16 cellular contexts compared by ENCODE assay signal in genomic region chr19:43633520-43633919, GRCh38. TPM values are rescaled to one million over a fixed set of nuclear protein-coding genes. Genes with fewer than 3 reads are reported as not detected.
A peak's percentile ranks its signal among the peaks of the same experiment; 100 is the strongest.
DNase-seq lines count a peak whose midpoint lies in the region; ATAC-seq, FAIRE-seq and TF ChIP-seq lines count a peak whose summit lies in the region.
"Had no signal": no experiment of that assay in that cellular context is flagged by ENCODE, and none has a peak within 500 bp of the region (broad histone marks: within the 10 kb centered on the region; RNA-seq: fewer than 3 reads in every experiment).

No MANE protein-coding gene starts in this region.

- peaks cover 16% of the 10 kb centered on the region for H3K4me1 Mint-ChIP-seq in nephron

- DNase-seq in adrenal gland (peak in 4 of 7 donors; percentile 42 to 67 (median 56)), K562 (ENCODE audit: extremely low read depth in 1 of 4, low spot score in 3 of 4) (no peak), NCI-H524 treated with DMSO at 0.1 percent for 48 hours (lab: John Stamatoyannopoulos, UW) (no peak), GDM1 (lab: John Stamatoyannopoulos, UW) (no peak)
- DNase-seq: Caco-2; CD8-positive, alpha-beta T cell; DND-41; GF-D8; HFFc6 had no signal

- TF ChIP-seq POLR2A in adrenal gland (IDR thresholded peaks at IDR 0.05) (no peak), K562 (conservative IDR thresholded peaks at IDR 0.05) (no peak)

- H3K27ac ChIP-seq in adrenal gland (peak overlapping the region in 4 of 5 donors; percentile 1 to 66 (median 42)), K562 (ENCODE audit: extremely low read depth, low read depth, low read length) (no peak overlapping the region), temporal lobe (ENCODE audit: low read depth, low read length) (peak overlapping the region; percentile 99)
- H3K27ac ChIP-seq: HL-60 had no signal

- intact Hi-C loops in adrenal gland (cut with DNase I) (no loop called here), K562 (cut with micrococcal nuclease) (no loop called here)

- H3K4me2 ChIP-seq in K562 (ENCODE audit: insufficient read depth, low read length) = no peak overlapping the region

- peaks cover 7% of the 10 kb centered on the region for H3K36me3 Mint-ChIP-seq in nephron (ENCODE audit: low read depth)
- H3K36me3 Mint-ChIP-seq: CD8-positive, alpha-beta T cell had no signal

- peak overlapping the region in 1 of 3 experiments; percentile 22 for H3K4me3 Mint-ChIP-seq in nephron
- H3K4me3 Mint-ChIP-seq: CD8-positive, alpha-beta T cell; HFFc6 had no signal

- TF ChIP-seq RAD21 in K562 (CRISPR knock-in tag; conservative IDR thresholded peaks at IDR 0.05 in 1 of 2, IDR thresholded peaks at IDR 0.05 in 1 of 2) = no peak

- no peaks in the 10 kb centered on the region for H3K9me1 ChIP-seq in K562 (ENCODE audit: control insufficient read depth, insufficient read depth, low read length)

- 39 to 57% (median 50%) methylated on average over 4 of the region's 4 CpGs for WGBS in adrenal gland, 4 donors
- WGBS in K562 (ENCODE audit: insufficient coverage, low coverage, missing lambda C conversion rate) = 3% methylated on average over 3 of the region's 4 CpGs

- H3K9me3 Mint-ChIP-seq in nephron = no peaks in the 10 kb centered on the region
- H3K9me3 Mint-ChIP-seq: CD8-positive, alpha-beta T cell; HFFc6 had no signal

- CTCF ChIA-PET in K562 (lab: Yijun Ruan, JAX; ENCODE audit: low intra/inter-chr PET ratio) = no interaction called here

- no TSS peak for BruUV-seq in K562 (replicated peaks; lab: Mats Ljungman, UMichigan)

- H3K4me1 ChIP-seq in adrenal gland (replicated peaks in 1 of 2) = peaks cover 8 to 17% of the 10 kb centered on the region in 2 donors
- H3K4me1 ChIP-seq in K562 (replicated peaks in 1 of 2; ENCODE audit: control insufficient read depth in 2 of 2, insufficient read depth in 2 of 2, low read length in 2 of 2) = peaks cover 9 to 19% of the 10 kb centered on the region in 2 experiments; a peak in 4 of 5 replicates
- H3K4me1 ChIP-seq: HAP-1 had no signal

- H3K79me2 ChIP-seq in K562 (ENCODE audit: control insufficient read depth, insufficient read depth, low read length) = no peaks in the 10 kb centered on the region

- no peak for FAIRE-seq in K562 (lab: Jason Lieb, UNC)
- FAIRE-seq: GM19239, H1 had no signal

- no peak overlapping the region for H3K9ac ChIP-seq in K562 (ENCODE audit: insufficient read depth in 1 of 2, low read depth in 2 of 2, low read length in 2 of 2)

- H3K4me3 ChIP-seq in adrenal gland = no peak overlapping the region
- H3K4me3 ChIP-seq in K562 = no peak overlapping the region
- H3K4me3 ChIP-seq: HAP-1 had no signal

- no peak overlapping the region for H2AFZ ChIP-seq in K562 (ENCODE audit: low read depth, low read length)

- in situ Hi-C loops in K562 (cut with MboI) = no loop called here

- peak overlapping the region in 2 of 3 experiments; percentile 34 to 50 for H3K27ac Mint-ChIP-seq in nephron
- H3K27ac Mint-ChIP-seq: CD14-positive monocyte; CD8-positive, alpha-beta T cell; HFFc6 had no signal

- H3K36me3 ChIP-seq in adrenal gland (replicated peaks in 1 of 2) = no peaks in the 10 kb centered on the region
- no peaks in the 10 kb centered on the region for H3K36me3 ChIP-seq in K562 (ENCODE audit: control insufficient read depth, insufficient read depth, low read length)
- H3K36me3 ChIP-seq: HAP-1 had no signal

- no peaks in the 10 kb centered on the region for H4K20me1 ChIP-seq in K562 (replicated peaks; ENCODE audit: control insufficient read depth, insufficient read depth, low read length)

- H3K27me3 Mint-ChIP-seq in nephron (ENCODE audit: low read depth) = peaks cover 7% of the 10 kb centered on the region

- H3K27me3 ChIP-seq in adrenal gland = no peaks in the 10 kb centered on the region
- peaks cover 3 to 5% of the 10 kb centered on the region in 2 experiments; a peak in 3 of 5 replicates for H3K27me3 ChIP-seq in K562 (ENCODE audit: control insufficient read depth in 2 of 2, insufficient read depth in 2 of 2, low read length in 2 of 2)

- H3K9me3 ChIP-seq in adrenal gland (replicated peaks in 1 of 3) (no peaks in the 10 kb centered on the region), K562 (replicated peaks; ENCODE audit: control insufficient read depth, insufficient read depth, low read depth, low read length) (no peaks in the 10 kb centered on the region)
- H3K9me3 ChIP-seq: Caco-2, HAP-1 had no signal

- POLR2A ChIA-PET in K562 (lab: Yijun Ruan, JAX) = interaction anchor here (1.0 to 1.1 kb wide), 3 partner anchors 9 to 63 kb away, joined by 3 to 5 read pairs (median 4); no protein-coding TSS in a partner anchor

- TF ChIP-seq CTCF in adrenal gland (IDR thresholded peaks at IDR 0.05) (no peak), K562 (IDR thresholded peaks at IDR 0.05 in 2 of 3, conservative IDR thresholded peaks at IDR 0.05 in 1 of 3; ENCODE audit: insufficient read depth in 2 of 3, low read depth in 1 of 3, low read length in 3 of 3) (no peak), nephron (IDR thresholded peaks at IDR 0.05; ENCODE audit: unreplicated experiment in 3 of 3) (no peak)

- no peak for TF ChIP-seq EP300 in K562 (IDR thresholded peaks at IDR 0.05; ENCODE audit: low read length)

- ATAC-seq in K562 = no peak
- ATAC-seq: CD8-positive, alpha-beta T cell had no signal

RNA-seq across cellular contexts. Expression of gene CADM4, which starts 6.1 kb away (rescaled TPM):
- 10 to 100 TPM; 16.6 to 53.9 (median 40.8) TPM for total RNA-seq in adrenal gland
- 10 to 100 TPM; 21.7 to 92.7 (median 41.4) TPM for polyA plus RNA-seq in adrenal gland
- total RNA-seq in K562 (2011; cell fraction: chromatin; rRNA removed; ENCODE audit: low replicate concordance) = 2.0 and 2.5 TPM in 2 replicates
- total RNA-seq in K562 (2011; cell fraction: nucleolus; rRNA removed) = 2.6 and 7.0 TPM in 2 replicates
- 0.99 and 4.5 TPM in 2 replicates for total RNA-seq in K562 (2011; cell fraction: nucleoplasm; rRNA removed)
- total RNA-seq in K562 (2014; rRNA removed) = 1.8 and 2.5 TPM in 2 replicates
- total RNA-seq in K562 (2014; rRNA removed; fragmentation: Illumina TruSeq; extraction: Trizol) = 0.61 and 0.87 TPM in 2 replicates
- total RNA-seq in K562 (2015; rRNA removed; fragmentation: Illumina TruSeq; extraction: Trizol) = 0.72 and 1.2 TPM in 2 replicates
- 1.9 and 2.3 TPM in 2 replicates for total RNA-seq in K562 (2021)
- 1.4 and 2.1 TPM in 2 replicates for polyA plus RNA-seq in K562 (2011; rRNA removed)
- polyA plus RNA-seq in K562 (2011; cell fraction: cytosol; rRNA removed) = 1.9 and 3.5 TPM in 2 replicates
- polyA plus RNA-seq in K562 (2011; cell fraction: nucleus; rRNA removed) = 1.1 and 2.4 TPM in 2 replicates
- 2.1 and 2.5 TPM in 2 replicates for polyA plus RNA-seq in K562 (2012)
- 1.3 and 2.2 TPM in 2 replicates for polyA plus RNA-seq in K562 (2014; fragmentation: Illumina TruSeq; extraction: Trizol)
- polyA plus RNA-seq in K562 (2014; fragmentation: Nextera tagmentation; extraction: Ambion mirVana) = under 1 TPM; 0.03 to 0.13 TPM
- 1.7 and 4.6 TPM in 2 replicates for polyA plus RNA-seq in K562 (2014; rRNA removed)
- polyA minus RNA-seq in K562 (2011; rRNA and poly(A)+ RNA removed) = 0.30 and 0.32 TPM in 2 replicates
- 0.86 and 1.5 TPM in 2 replicates for polyA minus RNA-seq in K562 (2011; cell fraction: cytosol; rRNA and poly(A)+ RNA removed)
- 0.54 and 0.89 TPM in 2 replicates for polyA minus RNA-seq in K562 (2011; cell fraction: nucleus; rRNA and poly(A)+ RNA removed)
- total RNA-seq in temporal lobe = 105 TPM

RNA-seq across cellular contexts. Expression of gene ZNF428, which starts 14.1 kb away (rescaled TPM):
- total RNA-seq in adrenal gland = 10 to 100 TPM; 34.9 to 71.2 (median 54.9) TPM
- 100 to 1,000 TPM in 2 of 3 donors, 10 to 100 TPM in 1; 10.3 to 214 (median 148) TPM for polyA plus RNA-seq in adrenal gland
- 6.3 and 13.9 TPM in 2 replicates for total RNA-seq in K562 (2011; cell fraction: chromatin; rRNA removed; ENCODE audit: low replicate concordance)
- 8.6 and 12.7 TPM in 2 replicates for total RNA-seq in K562 (2011; cell fraction: nucleolus; rRNA removed)
- total RNA-seq in K562 (2011; cell fraction: nucleoplasm; rRNA removed) = 10.1 and 10.3 TPM in 2 replicates
- 85.7 and 86.9 TPM in 2 replicates for total RNA-seq in K562 (2014; rRNA removed)
- 8.4 and 8.8 TPM in 2 replicates for total RNA-seq in K562 (2014; rRNA removed; fragmentation: Illumina TruSeq; extraction: Trizol)
- 27.5 and 30.4 TPM in 2 replicates for total RNA-seq in K562 (2015; rRNA removed; fragmentation: Illumina TruSeq; extraction: Trizol)
- total RNA-seq in K562 (2021) = 42.2 and 49.2 TPM in 2 replicates
- 14.9 and 15.9 TPM in 2 replicates for polyA plus RNA-seq in K562 (2011; rRNA removed)
- polyA plus RNA-seq in K562 (2011; cell fraction: cytosol; rRNA removed) = 17.8 and 32.7 TPM in 2 replicates
- polyA plus RNA-seq in K562 (2011; cell fraction: nucleus; rRNA removed) = 14.2 and 15.7 TPM in 2 replicates
- 41.0 and 43.7 TPM in 2 replicates for polyA plus RNA-seq in K562 (2012)
- 14.9 and 19.1 TPM in 2 replicates for polyA plus RNA-seq in K562 (2014; fragmentation: Illumina TruSeq; extraction: Trizol)
- polyA plus RNA-seq in K562 (2014; fragmentation: Nextera tagmentation; extraction: Ambion mirVana) = under 1 TPM; 0.15 to 0.23 TPM
- 68.7 and 75.7 TPM in 2 replicates for polyA plus RNA-seq in K562 (2014; rRNA removed)
- 2.5 and 3.4 TPM in 2 replicates for polyA minus RNA-seq in K562 (2011; rRNA and poly(A)+ RNA removed)
- polyA minus RNA-seq in K562 (2011; cell fraction: cytosol; rRNA and poly(A)+ RNA removed) = 4.3 and 6.7 TPM in 2 replicates
- 4.3 and 6.9 TPM in 2 replicates for polyA minus RNA-seq in K562 (2011; cell fraction: nucleus; rRNA and poly(A)+ RNA removed)
- 106 TPM for total RNA-seq in temporal lobe

RNA-seq across cellular contexts. Expression of gene SRRM5, which starts 21.6 kb away (rescaled TPM):
- under 1 TPM in 5 of 8 donors, not detected in 3; 0.15 to 0.43 (median 0.18) TPM for total RNA-seq in adrenal gland
- polyA plus RNA-seq in adrenal gland = 1 to 10 TPM in 2 of 3 donors, under 1 TPM in 1; 0.53 to 4.7 (median 1.2) TPM
- 1.0 and 1.2 TPM in 2 replicates for total RNA-seq in K562 (2011; cell fraction: chromatin; rRNA removed; ENCODE audit: low replicate concordance)
- total RNA-seq in K562 (2011; cell fraction: nucleolus; rRNA removed) = 0.33 TPM in 1 of 2 replicates, not detected in the other
- total RNA-seq in K562 (2011; cell fraction: nucleoplasm; rRNA removed) = 0.23 and 0.29 TPM in 2 replicates
- 0.08 and 0.09 TPM in 2 replicates for total RNA-seq in K562 (2014; rRNA removed)
- 0.13 and 0.25 TPM in 2 replicates for total RNA-seq in K562 (2014; rRNA removed; fragmentation: Illumina TruSeq; extraction: Trizol)
- total RNA-seq in K562 (2015; rRNA removed; fragmentation: Illumina TruSeq; extraction: Trizol) = 0.08 and 0.18 TPM in 2 replicates
- total RNA-seq in K562 (2021) = 0.11 and 0.18 TPM in 2 replicates
- polyA plus RNA-seq in K562 (2011; rRNA removed) = 0.10 and 0.18 TPM in 2 replicates
- 0.01 and 0.03 TPM in 2 replicates for polyA plus RNA-seq in K562 (2011; cell fraction: cytosol; rRNA removed)
- polyA plus RNA-seq in K562 (2011; cell fraction: nucleus; rRNA removed) = 0.29 and 0.67 TPM in 2 replicates
- 0.26 and 0.37 TPM in 2 replicates for polyA plus RNA-seq in K562 (2012)
- polyA plus RNA-seq in K562 (2014; fragmentation: Illumina TruSeq; extraction: Trizol) = 0.43 and 0.45 TPM in 2 replicates
- polyA plus RNA-seq in K562 (2014; fragmentation: Nextera tagmentation; extraction: Ambion mirVana) = not detected
- 0.25 and 0.36 TPM in 2 replicates for polyA plus RNA-seq in K562 (2014; rRNA removed)
- 0.12 TPM in 1 of 2 replicates, not detected in the other for polyA minus RNA-seq in K562 (2011; rRNA and poly(A)+ RNA removed)
- polyA minus RNA-seq in K562 (2011; cell fraction: cytosol; rRNA and poly(A)+ RNA removed) = not detected in 2 replicates
- 0.22 TPM in 1 of 2 replicates, not detected in the other for polyA minus RNA-seq in K562 (2011; cell fraction: nucleus; rRNA and poly(A)+ RNA removed)
- not detected for total RNA-seq in temporal lobe
- polyA plus RNA-seq: CD14-positive monocyte had no signal

RNA-seq across cellular contexts. Expression of gene PLAUR, which starts 36.4 kb away (rescaled TPM):
- 10 to 100 TPM in 6 of 8 donors, 1 to 10 TPM in 2; 6.6 to 25.9 (median 15.4) TPM for total RNA-seq in adrenal gland
- 10 to 100 TPM in 2 of 3 donors, 1 to 10 TPM in 1; 6.3 to 16.3 (median 14.5) TPM for polyA plus RNA-seq in adrenal gland
- total RNA-seq in K562 (2011; cell fraction: chromatin; rRNA removed; ENCODE audit: low replicate concordance) = 40.8 and 45.7 TPM in 2 replicates
- 32.8 and 41.9 TPM in 2 replicates for total RNA-seq in K562 (2011; cell fraction: nucleolus; rRNA removed)
- total RNA-seq in K562 (2011; cell fraction: nucleoplasm; rRNA removed) = 31.3 and 41.4 TPM in 2 replicates
- total RNA-seq in K562 (2014; rRNA removed) = 13.1 and 15.6 TPM in 2 replicates
- total RNA-seq in K562 (2014; rRNA removed; fragmentation: Illumina TruSeq; extraction: Trizol) = 6.9 and 8.1 TPM in 2 replicates
- total RNA-seq in K562 (2015; rRNA removed; fragmentation: Illumina TruSeq; extraction: Trizol) = 10.8 and 12.4 TPM in 2 replicates
- 10.8 and 12.9 TPM in 2 replicates for total RNA-seq in K562 (2021)
- 8.4 and 17.5 TPM in 2 replicates for polyA plus RNA-seq in K562 (2011; rRNA removed)
- polyA plus RNA-seq in K562 (2011; cell fraction: cytosol; rRNA removed) = 15.3 and 17.9 TPM in 2 replicates
- 30.9 and 37.0 TPM in 2 replicates for polyA plus RNA-seq in K562 (2011; cell fraction: nucleus; rRNA removed)
- polyA plus RNA-seq in K562 (2012) = 14.7 and 23.9 TPM in 2 replicates
- polyA plus RNA-seq in K562 (2014; fragmentation: Illumina TruSeq; extraction: Trizol) = 13.6 and 14.4 TPM in 2 replicates
- polyA plus RNA-seq in K562 (2014; fragmentation: Nextera tagmentation; extraction: Ambion mirVana) = 10 to 100 TPM in 1 of 2 experiments, 1 to 10 TPM in 1; 7.0 to 10.9 TPM
- polyA plus RNA-seq in K562 (2014; rRNA removed) = 14.3 and 16.2 TPM in 2 replicates
- 10.0 and 14.3 TPM in 2 replicates for polyA minus RNA-seq in K562 (2011; rRNA and poly(A)+ RNA removed)
- polyA minus RNA-seq in K562 (2011; cell fraction: cytosol; rRNA and poly(A)+ RNA removed) = 6.2 and 8.2 TPM in 2 replicates
- 6.2 and 11.0 TPM in 2 replicates for polyA minus RNA-seq in K562 (2011; cell fraction: nucleus; rRNA and poly(A)+ RNA removed)
- 6.6 TPM for total RNA-seq in temporal lobe

RNA-seq across cellular contexts. Expression of gene ZNF576, which starts 37.1 kb away (rescaled TPM):
- total RNA-seq in adrenal gland (100 to 1,000 TPM in 1 of 8 donors, 10 to 100 TPM in 7; 15.7 to 114 (median 26.3) TPM), K562 (2014; rRNA removed) (7.1 and 16.2 TPM in 2 replicates), K562 (2014; rRNA removed; fragmentation: Illumina TruSeq; extraction: Trizol) (5.6 and 6.8 TPM in 2 replicates), K562 (2015; rRNA removed; fragmentation: Illumina TruSeq; extraction: Trizol) (8.8 and 9.9 TPM in 2 replicates), K562 (2021) (14.2 and 18.2 TPM in 2 replicates), temporal lobe (5.2 TPM)
- polyA plus RNA-seq in adrenal gland (10 to 100 TPM in 2 of 3 donors, 1 to 10 TPM in 1; 9.8 to 13.7 (median 10.8) TPM), K562 (2011; rRNA removed) (7.3 and 9.7 TPM in 2 replicates), K562 (2014; fragmentation: Illumina TruSeq; extraction: Trizol) (12.5 and 12.7 TPM in 2 replicates), K562 (2014; fragmentation: Nextera tagmentation; extraction: Ambion mirVana) (10 to 100 TPM; 12.2 to 18.2 TPM), K562 (2014; rRNA removed) (12.8 and 17.4 TPM in 2 replicates)
- 16.8 and 39.5 TPM in 2 replicates for total RNA-seq in K562 (2011; cell fraction: chromatin; rRNA removed; ENCODE audit: low replicate concordance)
- 33.8 and 38.9 TPM in 2 replicates for total RNA-seq in K562 (2011; cell fraction: nucleolus; rRNA removed)
- 35.0 and 41.2 TPM in 2 replicates for total RNA-seq in K562 (2011; cell fraction: nucleoplasm; rRNA removed)
- 14.2 and 34.8 TPM in 2 replicates for polyA plus RNA-seq in K562 (2011; cell fraction: cytosol; rRNA removed)
- polyA plus RNA-seq in K562 (2011; cell fraction: nucleus; rRNA removed) = 10.6 and 13.3 TPM in 2 replicates
- polyA plus RNA-seq in K562 (2012) = 12.8 and 12.9 TPM in 2 replicates
- polyA minus RNA-seq in K562 (2011; rRNA and poly(A)+ RNA removed) = 6.4 and 8.1 TPM in 2 replicates
- 5.5 and 6.7 TPM in 2 replicates for polyA minus RNA-seq in K562 (2011; cell fraction: cytosol; rRNA and poly(A)+ RNA removed)
- 12.8 and 16.1 TPM in 2 replicates for polyA minus RNA-seq in K562 (2011; cell fraction: nucleus; rRNA and poly(A)+ RNA removed)

Comparison
In these comparisons a context has a peak if more than half of its experiments do, and no peak if none do; other contexts are left out.
1. DNase-seq: peak in adrenal gland (4 of 7); none in K562 (0 of 4), NCI-H524 treated with DMSO at 0.1 percent for 48 hours (single experiment) and GDM1 (single experiment).